Comparison of ENCODE assay signal across 26 cellular contexts in the genomic region with DNA sequence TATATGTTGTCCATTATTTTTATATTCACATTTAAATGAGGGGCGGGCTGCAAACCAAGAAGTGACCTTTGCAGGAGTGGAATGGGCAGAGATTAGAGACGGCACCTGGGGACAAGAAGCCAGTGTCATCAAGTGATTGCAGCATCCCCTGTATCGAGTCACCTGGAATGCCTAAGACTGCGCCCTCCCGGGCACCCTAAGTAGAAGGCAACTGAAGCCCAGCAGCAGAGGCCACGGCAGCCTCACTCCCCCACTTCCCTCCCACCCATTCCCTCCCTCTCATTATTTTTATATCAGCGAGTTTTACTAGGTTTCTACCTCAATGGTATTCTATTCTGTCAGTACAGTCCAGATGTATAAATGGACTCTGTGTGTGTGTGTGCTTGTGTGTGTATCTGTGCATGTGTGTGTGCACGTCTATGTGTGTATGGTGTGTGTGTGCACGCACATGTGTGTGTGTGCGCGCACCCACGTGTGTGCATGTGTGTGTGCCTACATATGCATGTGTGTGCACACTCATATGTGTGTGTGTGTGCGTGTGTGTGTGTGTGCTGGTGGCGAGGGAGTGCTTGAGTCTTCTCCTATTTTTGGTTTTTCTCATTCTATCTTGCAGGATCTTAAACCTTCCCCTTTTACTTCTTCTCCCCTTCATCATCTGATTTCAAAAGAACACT.
DNase-seq lines count a peak whose midpoint lies in the region; ATAC-seq, FAIRE-seq and TF ChIP-seq lines count a peak whose summit lies in the region.
"Had no signal": no experiment of that assay in that cellular context is flagged by ENCODE, and none has a peak within 500 bp of the region (broad histone marks: within the 10 kb centered on the region; RNA-seq: fewer than 3 reads in every experiment).

No MANE protein-coding gene starts in this region.

- H4K20me1 ChIP-seq in HepG2 (ENCODE audit: insufficient read depth, low read length): no peaks in the 10 kb centered on the region
- H4K20me1 ChIP-seq: BLaER1 treated with 17β-estradiol and CSF1 and Interleukin-3, amounts not matched to agents 10 nM and 100 nM had no signal

- H2BK120ac ChIP-seq in trophoblast cell (ENCODE audit: insufficient read depth, low read length, poor library complexity): no peak overlapping the region

- POLR2A ChIA-PET in HepG2 (lab: Yijun Ruan, JAX): no interaction called here
- POLR2A ChIA-PET in A673 (lab: Charles Lee; ENCODE audit: low non-redundant PET): no interaction called here

- no peak overlapping the region for H3K14ac ChIP-seq in trophoblast cell (ENCODE audit: low read length)

- H3K27ac ChIP-seq in HepG2 (ENCODE audit: extremely low read length, insufficient read depth, low read length) (no peak overlapping the region), right lobe of liver (no peak overlapping the region), trophoblast cell (ENCODE audit: low read depth, low read length) (no peak overlapping the region), A673 (ENCODE audit: low read depth, low read length, poor library complexity, severe bottlenecking) (no peak overlapping the region)
- H3K27ac ChIP-seq: 22Rv1; BLaER1 treated with 17β-estradiol and CSF1 and Interleukin-3, amounts not matched to agents 10 nM and 100 nM; GM23248 had no signal

- no peak overlapping the region for H4K8ac ChIP-seq in trophoblast cell (ENCODE audit: low read depth, low read length)

- H3K4me1 ChIP-seq in HepG2 (ENCODE audit: insufficient read depth, low read length) (no peaks in the 10 kb centered on the region), right lobe of liver (no peaks in the 10 kb centered on the region), trophoblast cell (ENCODE audit: control insufficient read depth in 1 of 2, insufficient read depth in 2 of 2, low read length in 2 of 2) (no peaks in the 10 kb centered on the region), A673 (ENCODE audit: insufficient read depth, low read length, poor library complexity, severe bottlenecking) (no peaks in the 10 kb centered on the region)
- H3K4me1 ChIP-seq: BE2C; BLaER1 treated with 17β-estradiol and CSF1 and Interleukin-3, amounts not matched to agents 10 nM and 100 nM had no signal

- no TSS peak for BruUV-seq in HepG2 (replicated peaks; lab: Mats Ljungman, UMichigan)
- BruUV-seq in A673 (replicated peaks; lab: Mats Ljungman, UMichigan): no TSS peak

- no peaks in the 10 kb centered on the region for H3K36me3 ChIP-seq in HepG2 (replicated peaks in 1 of 2; ENCODE audit: control insufficient read depth in 1 of 2, insufficient read depth in 2 of 2, low read length in 2 of 2)
- H3K36me3 ChIP-seq in right lobe of liver: no peaks in the 10 kb centered on the region
- H3K36me3 ChIP-seq in trophoblast cell (ENCODE audit: control insufficient read depth in 1 of 2, insufficient read depth in 2 of 2, low read length in 2 of 2): no peaks in the 10 kb centered on the region
- no peaks in the 10 kb centered on the region for H3K36me3 ChIP-seq in A673 (ENCODE audit: insufficient read depth, low read length, poor library complexity, severe bottlenecking)
- H3K36me3 ChIP-seq: BE2C; BLaER1 treated with 17β-estradiol and CSF1 and Interleukin-3, amounts not matched to agents 10 nM and 100 nM had no signal

- ATAC-seq in HepG2 (no peak), right lobe of liver (no peak)
- ATAC-seq: HCT116 had no signal

- H4K12ac ChIP-seq in trophoblast cell (ENCODE audit: low read depth, low read length): no peak overlapping the region

- CTCF ChIA-PET in HepG2 (lab: Yijun Ruan, JAX; ENCODE audit: low intra/inter-chr PET ratio, low total read pairs) (no interaction called here), A673 (lab: Charles Lee) (no interaction called here)

- no peak overlapping the region for H3K18ac ChIP-seq in trophoblast cell (ENCODE audit: low read length)

- no peak overlapping the region for H3K4me2 ChIP-seq in HepG2 (ENCODE audit: low read depth, low read length)
- no peak overlapping the region for H3K4me2 ChIP-seq in trophoblast cell (ENCODE audit: low read length)
- H3K4me2 ChIP-seq: BLaER1 treated with 17β-estradiol and CSF1 and Interleukin-3, amounts not matched to agents 10 nM and 100 nM had no signal

- no peaks in the 10 kb centered on the region for H3K79me2 ChIP-seq in HepG2 (ENCODE audit: insufficient read depth, low read length)
- no peaks in the 10 kb centered on the region for H3K79me2 ChIP-seq in trophoblast cell (ENCODE audit: control insufficient read depth, insufficient read depth, low read length, poor library complexity)

- no peak overlapping the region for H2AFZ ChIP-seq in HepG2 (ENCODE audit: low read length)
- H2AFZ ChIP-seq in trophoblast cell (ENCODE audit: insufficient read depth, low read length, poor library complexity): no peak overlapping the region
- H2AFZ ChIP-seq: GM23248 had no signal

- 27% methylated on average over 14 of the region's 14 CpGs for WGBS in HepG2 (ENCODE audit: low lambda C conversion rate)
- WGBS in right lobe of liver (ENCODE audit: insufficient coverage, low coverage, low lambda C conversion rate, missing lambda C conversion rate): 75% methylated on average over 12 of the region's 14 CpGs
- WGBS in trophoblast cell (ENCODE audit: extremely low coverage, insufficient coverage, insufficient read length): no CpG with 5 or more reads among the region's 14 CpGs

- DNase-seq in HepG2 (ENCODE audit: low spot score) (no peak), right lobe of liver (no peak), mucosa of gallbladder (ENCODE audit: low spot score) (peak; percentile 2), trophoblast cell (no peak), foreskin melanocyte (no peak), NCI-H1930 (lab: John Stamatoyannopoulos, UW) (no peak), NCI-H2029 treated with DMSO at 0.1 percent for 48 hours (lab: John Stamatoyannopoulos, UW) (no peak), A673 (ENCODE audit: low spot score) (no peak)
- DNase-seq: ACHN; AML-193; BE2C; Calu3; CD4-positive, alpha-beta T cell; CD8-positive, alpha-beta memory T cell; COR-L47; DMS153; DND-41; GM23248; H9; HFFc6 had no signal

- H4K91ac ChIP-seq in trophoblast cell (ENCODE audit: low read depth, low read length): no peak overlapping the region

- no peak for TF ChIP-seq RAD21 in HepG2 (CRISPR knock-in tag; IDR thresholded peaks at IDR 0.05)

- no peak for TF ChIP-seq EP300 in HepG2 (IDR thresholded peaks at IDR 0.05; ENCODE audit: low read depth in 2 of 2, low read length in 2 of 2)
- TF ChIP-seq EP300 in HepG2 (CRISPR knock-in tag; IDR thresholded peaks at IDR 0.05; ENCODE audit: borderline replicate concordance): no peak

- H3K27me3 ChIP-seq in HepG2 (ENCODE audit: control insufficient read depth in 1 of 2, insufficient read depth in 2 of 2, low read length in 2 of 2) (peaks cover 3 to 47% of the 10 kb centered on the region in 2 experiments; a peak in 3 of 5 replicates), right lobe of liver (no peaks in the 10 kb centered on the region), trophoblast cell (ENCODE audit: insufficient read depth, low read length) (no peaks in the 10 kb centered on the region), A673 (replicated peaks; ENCODE audit: insufficient read depth, low read depth, low read length, poor library complexity) (no peaks in the 10 kb centered on the region)
- H3K27me3 ChIP-seq: BE2C; BLaER1 treated with 17β-estradiol and CSF1 and Interleukin-3, amounts not matched to agents 10 nM and 100 nM had no signal

- H3K9ac ChIP-seq in HepG2 (ENCODE audit: insufficient read depth, low read depth, low read length): no peak overlapping the region
- no peak overlapping the region for H3K9ac ChIP-seq in trophoblast cell (ENCODE audit: low read length)
- H3K9ac ChIP-seq: BLaER1 treated with 17β-estradiol and CSF1 and Interleukin-3, amounts not matched to agents 10 nM and 100 nM; GM23248 had no signal

- H2BK5ac ChIP-seq in trophoblast cell (ENCODE audit: low read depth, low read length, poor library complexity): no peak overlapping the region

- H2AK5ac ChIP-seq in trophoblast cell (ENCODE audit: low read length): no peak overlapping the region

- TF ChIP-seq CTCF in HepG2 (CRISPR knock-in tag; IDR thresholded peaks at IDR 0.05): no peak
- no peak for TF ChIP-seq CTCF in right lobe of liver (IDR thresholded peaks at IDR 0.05)
- TF ChIP-seq CTCF in A673 (conservative IDR thresholded peaks at IDR 0.05; ENCODE audit: low read depth, low read length): no peak

- H2BK12ac ChIP-seq in trophoblast cell (ENCODE audit: low read length): no peak overlapping the region

- no peak overlapping the region for H3K4me3 ChIP-seq in HepG2 (replicated peaks in 1 of 3; ENCODE audit: insufficient read depth in 1 of 3, low read depth in 2 of 3, low read length in 3 of 3)
- no peak overlapping the region for H3K4me3 ChIP-seq in right lobe of liver
- H3K4me3 ChIP-seq in trophoblast cell (ENCODE audit: low read depth, low read length): peak overlapping the region; percentile 56
- no peak overlapping the region for H3K4me3 ChIP-seq in A673 (ENCODE audit: low read depth, low read length, poor library complexity, severe bottlenecking)
- H3K4me3 ChIP-seq: BLaER1 treated with 17β-estradiol and CSF1 and Interleukin-3, amounts not matched to agents 10 nM and 100 nM; GM23248 had no signal

- H3K4ac ChIP-seq in trophoblast cell (ENCODE audit: low read depth, low read length): no peak overlapping the region

- in situ Hi-C loops in HepG2 (cut with HindIII; ENCODE audit: extremely low pct_ligation_motif_present, low pct_unique_long_range_greater_than_20kb): no loop called here

- TF ChIP-seq POLR2A in HepG2 (IDR thresholded peaks at IDR 0.05; ENCODE audit: insufficient read depth in 1 of 2, low read depth in 2 of 2, low read length in 2 of 2) (no peak), right lobe of liver (IDR thresholded peaks at IDR 0.05) (no peak)

- FAIRE-seq in HepG2 (lab: Jason Lieb, UNC): no peak
- FAIRE-seq: A204.1, G401.6, GM12892 had no signal

- no peaks in the 10 kb centered on the region for H3K79me1 ChIP-seq in trophoblast cell (ENCODE audit: low read length)

- peak overlapping the region; percentile 96 for H3K23ac ChIP-seq in trophoblast cell (ENCODE audit: low read length)

- intact Hi-C loops in HepG2 (cut with micrococcal nuclease; ENCODE audit: unreplicated experiment) (no loop called here), right lobe of liver (cut with DNase I) (no loop called here), A673 (cut with micrococcal nuclease; ENCODE audit: unreplicated experiment) (no loop called here)

- H3K9me3 ChIP-seq in HepG2 (ENCODE audit: low read length) (no peaks in the 10 kb centered on the region), right lobe of liver (no peaks in the 10 kb centered on the region), trophoblast cell (ENCODE audit: insufficient read depth, low read depth, low read length) (peaks cover 7% of the 10 kb centered on the region), A673 (ENCODE audit: low read depth, low read length, poor library complexity, severe bottlenecking) (no peaks in the 10 kb centered on the region)
- H3K9me3 ChIP-seq: BE2C had no signal
